ENCODE assay signal across 1 cellular context in the genomic region with DNA sequence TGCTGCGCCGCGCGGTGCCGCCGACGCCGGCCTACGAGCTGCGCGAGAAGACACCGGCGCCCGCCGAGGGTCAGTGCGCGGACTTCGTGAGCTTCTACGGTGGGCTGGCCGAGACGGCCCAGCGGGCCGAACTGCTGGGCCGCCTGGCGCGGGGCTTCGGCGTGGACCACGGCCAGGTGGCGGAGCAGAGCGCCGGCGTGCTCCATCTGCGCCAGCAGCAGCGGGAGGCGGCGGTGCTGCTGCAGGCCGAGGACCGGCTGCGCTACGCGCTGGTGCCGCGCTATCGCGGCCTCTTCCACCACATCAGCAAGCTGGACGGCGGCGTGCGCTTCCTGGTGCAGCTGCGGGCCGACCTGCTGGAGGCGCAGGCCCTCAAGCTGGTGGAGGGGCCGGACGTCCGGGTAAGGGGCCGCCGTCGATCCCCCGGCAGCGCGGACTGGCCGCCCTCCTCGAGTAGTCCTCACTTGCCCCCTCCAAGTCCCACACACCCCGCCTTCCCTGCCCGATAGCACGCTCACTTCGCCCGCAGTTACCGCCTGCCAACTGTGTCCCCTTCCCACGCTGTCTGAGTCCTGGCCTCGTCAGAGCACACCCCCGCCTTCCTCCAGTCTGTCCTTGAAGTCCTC.
TF ChIP-seq lines count a peak whose summit lies in the region.

No MANE protein-coding gene starts in this region.

TF ChIP-seq in HEK293, 187 proteins besides CTCF, POLR2A, EP300 and RAD21 (continued from another document and continues in another):
- TF ChIP-seq, protein P1, sequence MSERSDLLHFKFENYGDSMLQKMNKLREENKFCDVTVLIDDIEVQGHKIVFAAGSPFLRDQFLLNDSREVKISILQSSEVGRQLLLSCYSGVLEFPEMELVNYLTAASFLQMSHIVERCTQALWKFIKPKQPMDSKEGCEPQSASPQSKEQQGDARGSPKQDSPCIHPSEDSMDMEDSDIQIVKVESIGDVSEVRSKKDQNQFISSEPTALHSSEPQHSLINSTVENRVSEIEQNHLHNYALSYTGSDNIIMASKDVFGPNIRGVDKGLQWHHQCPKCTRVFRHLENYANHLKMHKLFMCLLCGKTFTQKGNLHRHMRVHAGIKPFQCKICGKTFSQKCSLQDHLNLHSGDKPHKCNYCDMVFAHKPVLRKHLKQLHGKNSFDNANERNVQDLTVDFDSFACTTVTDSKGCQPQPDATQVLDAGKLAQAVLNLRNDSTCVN (tag by site-specific recombination; optimal IDR thresholded peaks at IDR 0.05), result peak; percentile 50
- TF ChIP-seq ZNF433 (tag by site-specific recombination; IDR thresholded peaks at IDR 0.05; ENCODE audit: low read depth), result no peak
- no peak for TF ChIP-seq SCRT1 (tag by site-specific recombination; IDR thresholded peaks at IDR 0.05; ENCODE audit: borderline replicate concordance)
- TF ChIP-seq ZNF394 (tag by site-specific recombination; IDR thresholded peaks at IDR 0.05; ENCODE audit: borderline replicate concordance), result no peak
- TF ChIP-seq ZNF830 (tag by site-specific recombination; IDR thresholded peaks at IDR 0.05; ENCODE audit: low read depth), result no peak
- peak; percentile 73 for TF ChIP-seq ZNF335 (tag by site-specific recombination; conservative IDR thresholded peaks at IDR 0.05)
- TF ChIP-seq ZNF366 (tag by site-specific recombination; conservative IDR thresholded peaks at IDR 0.05), result no peak
- TF ChIP-seq ZNF677 (tag by site-specific recombination; IDR thresholded peaks at IDR 0.05), result no peak
- no peak for TF ChIP-seq HOXC10 (CRISPR knock-in tag; IDR thresholded peaks at IDR 0.05)
- no peak for TF ChIP-seq ZNF248 (tag by site-specific recombination; IDR thresholded peaks at IDR 0.05)
- TF ChIP-seq ZBTB20 (tag by site-specific recombination; IDR thresholded peaks at IDR 0.05), result peak; percentile 46; the same call in 1 of the 2 replicates
- TF ChIP-seq ZNF792 (tag by site-specific recombination; IDR thresholded peaks at IDR 0.05), result no peak
- TF ChIP-seq, protein P2, sequence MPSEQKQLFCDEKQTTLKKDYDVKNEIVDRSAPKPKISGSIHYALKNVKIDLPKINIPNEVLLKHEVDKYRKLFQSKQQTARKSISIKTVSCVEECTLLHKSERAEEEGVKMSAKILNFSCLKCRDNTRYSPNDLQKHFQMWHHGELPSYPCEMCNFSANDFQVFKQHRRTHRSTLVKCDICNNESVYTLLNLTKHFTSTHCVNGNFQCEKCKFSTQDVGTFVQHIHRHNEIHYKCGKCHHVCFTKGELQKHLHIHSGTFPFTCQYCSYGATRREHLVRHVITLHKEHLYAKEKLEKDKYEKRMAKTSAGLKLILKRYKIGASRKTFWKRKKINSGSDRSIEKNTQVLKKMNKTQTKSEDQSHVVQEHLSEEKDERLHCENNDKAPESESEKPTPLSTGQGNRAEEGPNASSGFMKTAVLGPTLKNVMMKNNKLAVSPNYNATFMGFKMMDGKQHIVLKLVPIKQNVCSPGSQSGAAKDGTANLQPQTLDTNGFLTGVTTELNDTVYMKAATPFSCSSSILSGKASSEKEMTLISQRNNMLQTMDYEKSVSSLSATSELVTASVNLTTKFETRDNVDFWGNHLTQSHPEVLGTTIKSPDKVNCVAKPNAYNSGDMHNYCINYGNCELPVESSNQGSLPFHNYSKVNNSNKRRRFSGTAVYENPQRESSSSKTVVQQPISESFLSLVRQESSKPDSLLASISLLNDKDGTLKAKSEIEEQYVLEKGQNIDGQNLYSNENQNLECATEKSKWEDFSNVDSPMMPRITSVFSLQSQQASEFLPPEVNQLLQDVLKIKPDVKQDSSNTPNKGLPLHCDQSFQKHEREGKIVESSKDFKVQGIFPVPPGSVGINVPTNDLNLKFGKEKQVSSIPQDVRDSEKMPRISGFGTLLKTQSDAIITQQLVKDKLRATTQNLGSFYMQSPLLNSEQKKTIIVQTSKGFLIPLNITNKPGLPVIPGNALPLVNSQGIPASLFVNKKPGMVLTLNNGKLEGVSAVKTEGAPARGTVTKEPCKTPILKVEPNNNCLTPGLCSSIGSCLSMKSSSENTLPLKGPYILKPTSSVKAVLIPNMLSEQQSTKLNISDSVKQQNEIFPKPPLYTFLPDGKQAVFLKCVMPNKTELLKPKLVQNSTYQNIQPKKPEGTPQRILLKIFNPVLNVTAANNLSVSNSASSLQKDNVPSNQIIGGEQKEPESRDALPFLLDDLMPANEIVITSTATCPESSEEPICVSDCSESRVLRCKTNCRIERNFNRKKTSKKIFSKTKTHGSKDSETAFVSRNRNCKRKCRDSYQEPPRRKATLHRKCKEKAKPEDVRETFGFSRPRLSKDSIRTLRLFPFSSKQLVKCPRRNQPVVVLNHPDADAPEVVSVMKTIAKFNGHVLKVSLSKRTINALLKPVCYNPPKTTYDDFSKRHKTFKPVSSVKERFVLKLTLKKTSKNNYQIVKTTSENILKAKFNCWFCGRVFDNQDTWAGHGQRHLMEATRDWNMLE (tag by site-specific recombination; conservative IDR thresholded peaks at IDR 0.05; ENCODE audit: low read depth), result no peak
- peak; percentile 69 for TF ChIP-seq ZNF600 (tag by site-specific recombination; IDR thresholded peaks at IDR 0.05)
- TF ChIP-seq YY1 (tag by site-specific recombination; IDR thresholded peaks at IDR 0.05), result no peak
- TF ChIP-seq ZNF114 (tag by site-specific recombination; IDR thresholded peaks at IDR 0.05), result no peak
- no peak for TF ChIP-seq HOXD13 (CRISPR knock-in tag; IDR thresholded peaks at IDR 0.05; ENCODE audit: borderline replicate concordance)
- no peak for TF ChIP-seq ZBTB7A (tag by site-specific recombination; IDR thresholded peaks at IDR 0.05; ENCODE audit: low read depth)
- no peak for TF ChIP-seq ZNF549 (tag by site-specific recombination; IDR thresholded peaks at IDR 0.05)
- no peak for TF ChIP-seq ZIC2 (tag by site-specific recombination; IDR thresholded peaks at IDR 0.05)
- no peak for TF ChIP-seq ZNF664 (tag by site-specific recombination; IDR thresholded peaks at IDR 0.05)
- TF ChIP-seq ZNF211 (tag by site-specific recombination; IDR thresholded peaks at IDR 0.05; ENCODE audit: low read depth), result no peak
- no peak for TF ChIP-seq ZNF548 (tag by site-specific recombination; IDR thresholded peaks at IDR 0.05)
- no peak for TF ChIP-seq TRIM28 (IDR thresholded peaks at IDR 0.05; ENCODE audit: borderline replicate concordance, low read length)
- no peak for TF ChIP-seq ZFP69B (tag by site-specific recombination; IDR thresholded peaks at IDR 0.05)
- TF ChIP-seq, protein P3, sequence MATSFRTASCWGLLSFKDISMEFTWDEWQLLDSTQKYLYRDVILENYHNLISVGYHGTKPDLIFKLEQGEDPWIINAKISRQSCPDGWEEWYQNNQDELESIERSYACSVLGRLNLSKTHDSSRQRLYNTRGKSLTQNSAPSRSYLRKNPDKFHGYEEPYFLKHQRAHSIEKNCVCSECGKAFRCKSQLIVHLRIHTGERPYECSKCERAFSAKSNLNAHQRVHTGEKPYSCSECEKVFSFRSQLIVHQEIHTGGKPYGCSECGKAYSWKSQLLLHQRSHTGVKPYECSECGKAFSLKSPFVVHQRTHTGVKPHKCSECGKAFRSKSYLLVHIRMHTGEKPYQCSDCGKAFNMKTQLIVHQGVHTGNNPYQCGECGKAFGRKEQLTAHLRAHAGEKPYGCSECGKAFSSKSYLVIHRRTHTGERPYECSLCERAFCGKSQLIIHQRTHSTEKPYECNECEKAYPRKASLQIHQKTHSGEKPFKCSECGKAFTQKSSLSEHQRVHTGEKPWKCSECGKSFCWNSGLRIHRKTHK (tag by site-specific recombination; IDR thresholded peaks at IDR 0.05), result no peak
- TF ChIP-seq, protein P4, sequence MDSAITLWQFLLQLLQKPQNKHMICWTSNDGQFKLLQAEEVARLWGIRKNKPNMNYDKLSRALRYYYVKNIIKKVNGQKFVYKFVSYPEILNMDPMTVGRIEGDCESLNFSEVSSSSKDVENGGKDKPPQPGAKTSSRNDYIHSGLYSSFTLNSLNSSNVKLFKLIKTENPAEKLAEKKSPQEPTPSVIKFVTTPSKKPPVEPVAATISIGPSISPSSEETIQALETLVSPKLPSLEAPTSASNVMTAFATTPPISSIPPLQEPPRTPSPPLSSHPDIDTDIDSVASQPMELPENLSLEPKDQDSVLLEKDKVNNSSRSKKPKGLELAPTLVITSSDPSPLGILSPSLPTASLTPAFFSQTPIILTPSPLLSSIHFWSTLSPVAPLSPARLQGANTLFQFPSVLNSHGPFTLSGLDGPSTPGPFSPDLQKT (IDR thresholded peaks at IDR 0.05; ENCODE audit: borderline replicate concordance, low read depth, low read length), result no peak
- 0 out of 2 replicates have a peak, but pooled peaks have one; percentile 22 for TF ChIP-seq ZNF660 (tag by site-specific recombination; IDR thresholded peaks at IDR 0.05)
- peak; percentile 21; the same call in 1 of the 2 replicates for TF ChIP-seq ZSCAN30 (tag by site-specific recombination; IDR thresholded peaks at IDR 0.05)
- TF ChIP-seq SP3 (tag by site-specific recombination; IDR thresholded peaks at IDR 0.05), result no peak
- TF ChIP-seq, protein P5, sequence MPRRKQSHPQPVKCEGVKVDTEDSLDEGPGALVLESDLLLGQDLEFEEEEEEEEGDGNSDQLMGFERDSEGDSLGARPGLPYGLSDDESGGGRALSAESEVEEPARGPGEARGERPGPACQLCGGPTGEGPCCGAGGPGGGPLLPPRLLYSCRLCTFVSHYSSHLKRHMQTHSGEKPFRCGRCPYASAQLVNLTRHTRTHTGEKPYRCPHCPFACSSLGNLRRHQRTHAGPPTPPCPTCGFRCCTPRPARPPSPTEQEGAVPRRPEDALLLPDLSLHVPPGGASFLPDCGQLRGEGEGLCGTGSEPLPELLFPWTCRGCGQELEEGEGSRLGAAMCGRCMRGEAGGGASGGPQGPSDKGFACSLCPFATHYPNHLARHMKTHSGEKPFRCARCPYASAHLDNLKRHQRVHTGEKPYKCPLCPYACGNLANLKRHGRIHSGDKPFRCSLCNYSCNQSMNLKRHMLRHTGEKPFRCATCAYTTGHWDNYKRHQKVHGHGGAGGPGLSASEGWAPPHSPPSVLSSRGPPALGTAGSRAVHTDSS (tag by site-specific recombination; IDR thresholded peaks at IDR 0.05), result no peak
- TF ChIP-seq, protein P6, sequence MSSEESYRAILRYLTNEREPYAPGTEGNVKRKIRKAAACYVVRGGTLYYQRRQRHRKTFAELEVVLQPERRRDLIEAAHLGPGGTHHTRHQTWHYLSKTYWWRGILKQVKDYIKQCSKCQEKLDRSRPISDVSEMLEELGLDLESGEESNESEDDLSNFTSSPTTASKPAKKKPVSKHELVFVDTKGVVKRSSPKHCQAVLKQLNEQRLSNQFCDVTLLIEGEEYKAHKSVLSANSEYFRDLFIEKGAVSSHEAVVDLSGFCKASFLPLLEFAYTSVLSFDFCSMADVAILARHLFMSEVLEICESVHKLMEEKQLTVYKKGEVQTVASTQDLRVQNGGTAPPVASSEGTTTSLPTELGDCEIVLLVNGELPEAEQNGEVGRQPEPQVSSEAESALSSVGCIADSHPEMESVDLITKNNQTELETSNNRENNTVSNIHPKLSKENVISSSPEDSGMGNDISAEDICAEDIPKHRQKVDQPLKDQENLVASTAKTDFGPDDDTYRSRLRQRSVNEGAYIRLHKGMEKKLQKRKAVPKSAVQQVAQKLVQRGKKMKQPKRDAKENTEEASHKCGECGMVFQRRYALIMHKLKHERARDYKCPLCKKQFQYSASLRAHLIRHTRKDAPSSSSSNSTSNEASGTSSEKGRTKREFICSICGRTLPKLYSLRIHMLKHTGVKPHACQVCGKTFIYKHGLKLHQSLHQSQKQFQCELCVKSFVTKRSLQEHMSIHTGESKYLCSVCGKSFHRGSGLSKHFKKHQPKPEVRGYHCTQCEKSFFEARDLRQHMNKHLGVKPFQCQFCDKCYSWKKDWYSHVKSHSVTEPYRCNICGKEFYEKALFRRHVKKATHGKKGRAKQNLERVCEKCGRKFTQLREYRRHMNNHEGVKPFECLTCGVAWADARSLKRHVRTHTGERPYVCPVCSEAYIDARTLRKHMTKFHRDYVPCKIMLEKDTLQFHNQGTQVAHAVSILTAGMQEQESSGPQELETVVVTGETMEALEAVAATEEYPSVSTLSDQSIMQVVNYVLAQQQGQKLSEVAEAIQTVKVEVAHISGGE (tag by site-specific recombination; conservative IDR thresholded peaks at IDR 0.05; ENCODE audit: low read depth), result peak; percentile 26; the same call in 1 of the 2 replicates
- TF ChIP-seq, protein P7, sequence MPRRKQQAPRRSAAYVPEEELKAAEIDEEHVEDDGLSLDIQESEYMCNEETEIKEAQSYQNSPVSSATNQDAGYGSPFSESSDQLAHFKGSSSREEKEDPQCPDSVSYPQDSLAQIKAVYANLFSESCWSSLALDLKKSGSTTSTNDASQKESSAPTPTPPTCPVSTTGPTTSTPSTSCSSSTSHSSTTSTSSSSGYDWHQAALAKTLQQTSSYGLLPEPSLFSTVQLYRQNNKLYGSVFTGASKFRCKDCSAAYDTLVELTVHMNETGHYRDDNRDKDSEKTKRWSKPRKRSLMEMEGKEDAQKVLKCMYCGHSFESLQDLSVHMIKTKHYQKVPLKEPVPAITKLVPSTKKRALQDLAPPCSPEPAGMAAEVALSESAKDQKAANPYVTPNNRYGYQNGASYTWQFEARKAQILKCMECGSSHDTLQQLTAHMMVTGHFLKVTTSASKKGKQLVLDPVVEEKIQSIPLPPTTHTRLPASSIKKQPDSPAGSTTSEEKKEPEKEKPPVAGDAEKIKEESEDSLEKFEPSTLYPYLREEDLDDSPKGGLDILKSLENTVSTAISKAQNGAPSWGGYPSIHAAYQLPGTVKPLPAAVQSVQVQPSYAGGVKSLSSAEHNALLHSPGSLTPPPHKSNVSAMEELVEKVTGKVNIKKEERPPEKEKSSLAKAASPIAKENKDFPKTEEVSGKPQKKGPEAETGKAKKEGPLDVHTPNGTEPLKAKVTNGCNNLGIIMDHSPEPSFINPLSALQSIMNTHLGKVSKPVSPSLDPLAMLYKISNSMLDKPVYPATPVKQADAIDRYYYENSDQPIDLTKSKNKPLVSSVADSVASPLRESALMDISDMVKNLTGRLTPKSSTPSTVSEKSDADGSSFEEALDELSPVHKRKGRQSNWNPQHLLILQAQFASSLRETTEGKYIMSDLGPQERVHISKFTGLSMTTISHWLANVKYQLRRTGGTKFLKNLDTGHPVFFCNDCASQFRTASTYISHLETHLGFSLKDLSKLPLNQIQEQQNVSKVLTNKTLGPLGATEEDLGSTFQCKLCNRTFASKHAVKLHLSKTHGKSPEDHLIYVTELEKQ (tag by site-specific recombination; IDR thresholded peaks at IDR 0.05; ENCODE audit: borderline replicate concordance), result no peak
- TF ChIP-seq, protein P8, sequence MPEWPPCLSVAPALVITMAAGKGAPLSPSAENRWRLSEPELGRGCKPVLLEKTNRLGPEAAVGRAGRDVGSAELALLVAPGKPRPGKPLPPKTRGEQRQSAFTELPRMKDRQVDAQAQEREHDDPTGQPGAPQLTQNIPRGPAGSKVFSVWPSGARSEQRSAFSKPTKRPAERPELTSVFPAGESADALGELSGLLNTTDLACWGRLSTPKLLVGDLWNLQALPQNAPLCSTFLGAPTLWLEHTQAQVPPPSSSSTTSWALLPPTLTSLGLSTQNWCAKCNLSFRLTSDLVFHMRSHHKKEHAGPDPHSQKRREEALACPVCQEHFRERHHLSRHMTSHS (tag by site-specific recombination; IDR thresholded peaks at IDR 0.05), result no peak
- TF ChIP-seq FEZF1 (tag by site-specific recombination; IDR thresholded peaks at IDR 0.05), result no peak
- TF ChIP-seq ZNF169 (tag by site-specific recombination; IDR thresholded peaks at IDR 0.05), result no peak
- peak; percentile 94 for TF ChIP-seq EGR2 (tag by site-specific recombination; IDR thresholded peaks at IDR 0.05; ENCODE audit: low read depth)
